ENCODE assay signal across 24 cellular contexts in the genomic region with DNA sequence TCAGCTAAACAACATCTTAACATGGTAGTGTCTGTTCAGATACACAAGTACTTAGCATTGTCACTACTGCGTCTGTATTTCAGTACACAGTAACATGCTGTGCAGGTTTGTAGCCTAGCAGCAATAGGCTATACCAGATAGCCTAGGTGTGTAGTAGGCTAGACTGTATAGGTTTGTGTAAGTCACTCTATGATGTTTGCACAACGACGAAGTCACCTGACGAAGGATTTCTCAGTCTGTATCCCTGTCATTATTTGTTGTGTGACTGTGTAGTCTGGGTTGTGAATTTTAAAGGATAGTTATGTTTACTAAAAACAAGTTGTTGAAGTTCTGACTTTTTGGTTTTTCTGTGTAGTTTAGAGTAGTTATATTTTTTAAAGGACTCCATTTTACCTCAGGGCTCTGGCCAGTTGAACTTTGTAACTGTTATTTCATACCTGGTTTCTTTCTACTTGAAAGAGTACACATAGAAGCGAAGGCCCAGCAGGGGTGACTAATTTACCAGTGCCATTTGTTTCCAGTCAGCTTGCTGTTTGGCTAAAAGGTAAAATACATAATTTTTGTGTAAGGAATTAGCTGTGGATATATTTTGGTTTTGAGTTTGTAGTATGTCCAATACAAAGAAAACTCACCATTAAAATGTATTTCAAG.
DNase-seq lines count a peak whose midpoint lies in the region; ATAC-seq, FAIRE-seq and TF ChIP-seq lines count a peak whose summit lies in the region.
"Had no signal": no experiment of that assay in that cellular context is flagged by ENCODE, and none has a peak within 500 bp of the region (broad histone marks: within the 10 kb centered on the region; RNA-seq: fewer than 3 reads in every experiment).

No MANE protein-coding gene starts in this region.

- peak overlapping the region; percentile 84 to 86 (median 85) for H3K27ac ChIP-seq in gastrocnemius medialis
- H3K27ac ChIP-seq: adrenal gland had no signal

- no peak for ATAC-seq in gastrocnemius medialis
- ATAC-seq in GM21390 (IDR thresholded peaks at IDR 0.05; ENCODE audit: unreplicated experiment): no peak
- ATAC-seq: GM12878; stimulated activated effector memory CD8-positive, alpha-beta T cell treated with anti-CD3 and anti-CD28 coated beads, Interleukin-12 subunit alpha, Interleukin-12 subunit beta, amount 100 ng/mL, for 72 hours had no signal

- peaks cover 91 to 94% of the 10 kb centered on the region in 2 donors for H3K4me1 ChIP-seq in gastrocnemius medialis

- intact Hi-C loops in gastrocnemius medialis (cut with DNase I; ENCODE audit: low total_unique reads): no loop called here

- FAIRE-seq in D721Med (lab: Jason Lieb, UNC): no peak
- FAIRE-seq: colon, GM12878 had no signal

- DNase-seq in NCI-H146 (lab: John Stamatoyannopoulos, UW) (peak; percentile 13), NCI-H146 treated with DMSO at 0.1 percent for 48 hours (lab: John Stamatoyannopoulos, UW; ENCODE audit: unreplicated experiment) (no peak), HuH-7.5 (ENCODE audit: low spot score) (peak; percentile 40), kidney tubule cell (ENCODE audit: low spot score) (peak; percentile 13), gastrocnemius medialis (no peak), SW480 (ENCODE audit: low spot score) (no peak), D721Med (ENCODE audit: insufficient read length, low spot score) (no peak)
- DNase-seq: activated CD4-positive, alpha-beta T cell treated with anti-CD3 and anti-CD28 coated beads for 48 hours; activated effector memory CD4-positive, alpha-beta T cell treated with anti-CD3 and anti-CD28 coated beads, Interleukin-2, amount 50 U/mL, for 16 hours; adrenal gland; CD8-positive, alpha-beta memory T cell; DND-41; IMR-90; NCI-H2171 treated with DMSO at 0.1 percent for 48 hours; NCI-H524 treated with DMSO at 0.1 percent for 48 hours; posterior cingulate gyrus; RPMI8226; stimulated activated CD4-positive, alpha-beta T cell treated with anti-CD3 and anti-CD28 coated beads, Interleukin-2, amount 100 ng/mL, for 24 hours; T-helper 2 cell had no signal

- H3K4me3 ChIP-seq in gastrocnemius medialis: no peak overlapping the region
- H3K4me3 ChIP-seq: adrenal gland, GM12878, GM23338 had no signal

- no peaks in the 10 kb centered on the region for H3K27me3 ChIP-seq in gastrocnemius medialis
- H3K27me3 ChIP-seq: adrenal gland had no signal

- no peak for TF ChIP-seq POLR2A in gastrocnemius medialis (IDR thresholded peaks at IDR 0.05)

- TF ChIP-seq CTCF in gastrocnemius medialis (IDR thresholded peaks at IDR 0.05 in 4 of 5, conservative IDR thresholded peaks at IDR 0.05 in 1 of 5) (no peak), D721Med (IDR thresholded peaks at IDR 0.05; ENCODE audit: insufficient read depth, missing control alignments) (no peak)

- H3K36me3 ChIP-seq in gastrocnemius medialis: peaks cover 0 to 2% of the 10 kb centered on the region in 2 donors

- no peaks in the 10 kb centered on the region for H3K9me3 ChIP-seq in gastrocnemius medialis
- H3K9me3 ChIP-seq: adrenal gland had no signal

- in situ Hi-C loops in gastrocnemius medialis (cut with MboI; ENCODE audit: low sequenced_read_pairs in 4 of 4): no loop called here

Comparison
In these comparisons a context has a peak if more than half of its experiments do, and no peak if none do; other contexts are left out.
1. DNase-seq: peak in NCI-H146 (single experiment), HuH-7.5 (single experiment) and kidney tubule cell (single experiment); none in NCI-H146 treated with DMSO at 0.1 percent for 48 hours (single experiment), gastrocnemius medialis (0 of 2), SW480 (single experiment) and D721Med (single experiment).